In the genomic region with DNA sequence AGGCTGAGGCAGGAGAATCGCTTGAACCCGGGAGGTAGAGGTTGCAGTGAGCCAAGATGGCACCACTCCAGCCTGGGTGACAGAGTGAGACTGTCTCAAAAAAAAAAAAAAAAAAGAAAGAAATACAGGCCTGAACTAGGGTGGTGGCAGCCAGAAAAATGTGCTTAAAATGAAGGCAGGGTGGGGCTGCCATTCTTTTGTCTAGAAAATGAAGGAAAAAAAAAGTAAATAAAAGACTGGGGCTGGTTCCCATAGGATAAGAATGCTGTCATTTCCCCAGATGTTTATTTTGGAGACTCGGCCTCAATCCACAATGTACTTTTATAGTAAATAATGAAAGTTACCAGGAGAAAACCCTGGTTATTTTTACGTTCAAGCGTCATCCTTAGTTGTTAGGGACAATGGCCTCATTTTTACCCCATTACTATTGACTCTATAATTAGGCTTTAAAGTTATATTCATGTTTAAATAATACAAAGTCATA, we compare ENCODE assay signal across 14 cellular contexts. TPM values are rescaled to one million over a fixed set of nuclear protein-coding genes. Genes with fewer than 3 reads are reported as not detected.
A peak's percentile ranks its signal among the peaks of the same experiment; 100 is the strongest.
DNase-seq lines count a peak whose midpoint lies in the region; ATAC-seq and TF ChIP-seq lines count a peak whose summit lies in the region.
"Had no signal": no experiment of that assay in that cellular context is flagged by ENCODE, and none has a peak within 500 bp of the region (broad histone marks: within the 10 kb centered on the region; RNA-seq: fewer than 3 reads in every experiment).

No MANE protein-coding gene starts in this region.

- H3K9me3 ChIP-seq in heart right ventricle (peaks cover 0 to 9% (median 6%) of the 10 kb centered on the region in 11 donors), hepatocyte (ENCODE audit: low read depth) (no peaks in the 10 kb centered on the region), vagina (no peaks in the 10 kb centered on the region)

- H2AFZ ChIP-seq in hepatocyte: no peak overlapping the region

- H3K9me2 ChIP-seq in hepatocyte (replicated peaks; ENCODE audit: insufficient read depth): no peaks in the 10 kb centered on the region

- no peaks in the 10 kb centered on the region for H3K27me3 ChIP-seq in heart right ventricle
- no peaks in the 10 kb centered on the region for H3K27me3 ChIP-seq in hepatocyte
- no peaks in the 10 kb centered on the region for H3K27me3 ChIP-seq in vagina
- H3K27me3 ChIP-seq in dorsolateral prefrontal cortex: no peaks in the 10 kb centered on the region

- intact Hi-C loops in heart right ventricle (cut with DNase I) (no loop called here), Right ventricle myocardium inferior (cut with DNase I) (no loop called here), vagina (cut with DNase I) (no loop called here), dorsolateral prefrontal cortex (cut with DNase I) (no loop called here)

- H3K4me1 ChIP-seq in heart right ventricle: peaks cover 0 to 68% (median 33%) of the 10 kb centered on the region in 9 donors
- H3K4me1 ChIP-seq in hepatocyte (ENCODE audit: insufficient read depth): peaks cover 20% of the 10 kb centered on the region
- H3K4me1 ChIP-seq in vagina: peaks cover 61% of the 10 kb centered on the region

- peak in 7 of 8 donors; percentile 27 to 78 (median 65) for ATAC-seq in heart right ventricle
- no peak for ATAC-seq in Right ventricle myocardium inferior
- ATAC-seq: naive thymus-derived CD8-positive, alpha-beta T cell had no signal

- H4K20me1 ChIP-seq in hepatocyte (ENCODE audit: insufficient read depth, poor library complexity, severe bottlenecking): no peaks in the 10 kb centered on the region

- H3K36me3 ChIP-seq in heart right ventricle (peaks cover 0 to 9% (median 0%) of the 10 kb centered on the region in 9 donors), hepatocyte (replicated peaks; ENCODE audit: insufficient read depth, low read depth) (no peaks in the 10 kb centered on the region), vagina (no peaks in the 10 kb centered on the region)

- TF ChIP-seq POLR2A in vagina (IDR thresholded peaks at IDR 0.05): no peak

- H3K79me2 ChIP-seq in hepatocyte: peaks cover 67% of the 10 kb centered on the region

- H3K27ac ChIP-seq in heart right ventricle: peak overlapping the region in 8 of 10 donors; percentile 13 to 70 (median 46)
- H3K27ac ChIP-seq in hepatocyte: peak overlapping the region; percentile 64
- H3K27ac ChIP-seq in vagina: peak overlapping the region; percentile 49
- no peak overlapping the region for H3K27ac ChIP-seq in dorsolateral prefrontal cortex

- no peak overlapping the region for H3K4me3 ChIP-seq in heart right ventricle
- no peak overlapping the region for H3K4me3 ChIP-seq in cardiac fibroblast (replicated peaks in 1 of 2; ENCODE audit: low read depth in 2 of 2, low read length in 2 of 2)
- no peak overlapping the region for H3K4me3 ChIP-seq in hepatocyte
- no peak overlapping the region for H3K4me3 ChIP-seq in vagina
- no peak overlapping the region for H3K4me3 ChIP-seq in dorsolateral prefrontal cortex
- H3K4me3 ChIP-seq: smooth muscle cell had no signal

- DNase-seq in heart right ventricle (peak in 1 of 2 donors; percentile 14), Right ventricle myocardium inferior (ENCODE audit: missing footprints) (no peak), cardiac fibroblast (ENCODE audit: low read depth in 2 of 2) (peak; percentile 37 to 84), hepatocyte (ENCODE audit: low spot score) (no peak), vagina (ENCODE audit: extremely low spot score in 2 of 2) (no peak), dorsolateral prefrontal cortex (no peak), NCI-H524 treated with DMSO at 0.1 percent for 48 hours (lab: John Stamatoyannopoulos, UW) (no peak)
- no peak for DNase-seq in stimulated activated naive CD4-positive, alpha-beta T cell treated with Interleukin-2 at 50 U/mL for 16 hours (lab: John Stamatoyannopoulos, UW)
- DNase-seq: activated B cell treated with CpG ODN at 0.5 μM for 24 hours; activated T-cell treated with anti-CD3 and anti-CD28 coated beads for 4 hours; DMS 273 treated with DMSO at 0.1 percent for 48 hours; naive thymus-derived CD8-positive, alpha-beta T cell; NCI-H1694 had no signal

- H3K4me2 ChIP-seq in hepatocyte: no peak overlapping the region
- H3K4me2 ChIP-seq: smooth muscle cell had no signal

- TF ChIP-seq CTCF in heart right ventricle (IDR thresholded peaks at IDR 0.05) (no peak), cardiac fibroblast (IDR thresholded peaks at IDR 0.05; ENCODE audit: low read depth, low read length) (no peak), hepatocyte (IDR thresholded peaks at IDR 0.05; ENCODE audit: poor library complexity) (no peak), vagina (IDR thresholded peaks at IDR 0.05) (no peak), dorsolateral prefrontal cortex (IDR thresholded peaks at IDR 0.05 in 54 of 56, conservative IDR thresholded peaks at IDR 0.05 in 2 of 56; ENCODE audit: low read depth in 1 of 56, partially characterized antibody in 56 of 56) (no peak)

- 41 to 49% methylated on average over 5 of the region's 5 CpGs for WGBS in heart right ventricle, 2 donors
- 62% methylated on average over 5 of the region's 5 CpGs for WGBS in hepatocyte (ENCODE audit: low lambda C conversion rate, missing lambda C conversion rate)

RNA-seq across cellular contexts. Expression of gene ATP8B1, which starts 58.9 kb away (rescaled TPM):
- total RNA-seq in heart right ventricle: 10 to 100 TPM in 4 of 10 donors, 1 to 10 TPM in 6; 4.1 to 16.5 (median 8.1) TPM
- 1 to 10 TPM; 2.7 to 3.7 TPM for polyA plus RNA-seq in heart right ventricle
- total RNA-seq in Right ventricle myocardium inferior: 5.0 TPM
- total RNA-seq in hepatocyte: 36.5 and 38.4 TPM in 2 replicates
- polyA plus RNA-seq in hepatocyte: 7.9 TPM in 2 replicates
- 41.5 TPM for total RNA-seq in vagina
- total RNA-seq in dorsolateral prefrontal cortex: 10 to 100 TPM in 48 of 120 experiments, 1 to 10 TPM in 72; 4.6 to 17.5 (median 9.2) TPM
- polyA plus RNA-seq: naive thymus-derived CD8-positive, alpha-beta T cell had no signal

Comparison
In these comparisons a context has a peak if more than half of its experiments do, and no peak if none do; other contexts are left out.
1. DNase-seq: peak in cardiac fibroblast (2 of 2); none in Right ventricle myocardium inferior (single experiment), hepatocyte (single experiment), vagina (0 of 2), stimulated activated naive CD4-positive, alpha-beta T cell treated with Interleukin-2 at 50 U/mL for 16 hours (single experiment), dorsolateral prefrontal cortex (0 of 10) and NCI-H524 treated with DMSO at 0.1 percent for 48 hours (single experiment).
2. H3K27ac ChIP-seq: peak in heart right ventricle (8 of 10), hepatocyte (single experiment) and vagina (single experiment); none in dorsolateral prefrontal cortex (0 of 59).